Comparison of ENCODE assay signal across 1 cellular context in the genomic region with DNA sequence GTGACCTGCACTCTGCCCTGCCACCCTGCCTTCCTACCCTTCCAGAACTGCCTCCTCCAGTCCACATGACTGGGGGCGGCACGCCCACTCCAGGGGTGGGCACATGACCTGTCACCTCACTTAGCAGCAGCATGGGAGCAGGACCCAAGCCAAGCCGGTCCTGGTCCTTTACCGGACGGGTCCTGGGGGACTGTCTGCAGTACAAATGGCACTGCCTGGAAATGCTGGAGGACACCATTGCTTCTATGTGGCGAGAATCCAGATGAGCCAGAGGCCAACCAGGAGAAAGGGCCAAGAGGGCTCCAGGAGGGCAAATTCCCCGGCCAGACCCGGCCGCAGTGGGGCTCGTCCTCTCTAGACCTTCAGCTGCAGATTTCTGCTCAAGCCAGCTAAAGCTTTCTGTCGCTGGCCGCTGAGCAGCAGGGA.
TF ChIP-seq lines count a peak whose summit lies in the region.

No MANE protein-coding gene starts in this region.

TF ChIP-seq in GM23338, 12 proteins besides CTCF, POLR2A, EP300 and RAD21 (continued from another document):
- TF ChIP-seq STAT1 (IDR thresholded peaks at IDR 0.05; ENCODE audit: unreplicated experiment), result no peak
TF ChIP-seq in GM23338: peak in this region for 0.
